Comparison of ENCODE assay signal across 8 cellular contexts in genomic region chr1:121283587-121284180, GRCh38.
DNase-seq lines count a peak whose midpoint lies in the region; ATAC-seq, FAIRE-seq and TF ChIP-seq lines count a peak whose summit lies in the region.
"Not testable (repeated sequence)": the region's sequence is repeated elsewhere in the genome, so short reads cannot be mapped to it uniquely, and the experiment has no call there.

No MANE protein-coding gene starts in this region.

- H2AFZ ChIP-seq in Karpas-422 (ENCODE audit: low read length); mammary epithelial cell (ENCODE audit: low read depth, low read length); HepG2 (ENCODE audit: low read length): not testable (repeated sequence)

- not testable (repeated sequence) for H3K9me3 ChIP-seq in Karpas-422 (ENCODE audit: low read length); mammary epithelial cell (replicated peaks; ENCODE audit: insufficient read depth, low read length); HepG2 (ENCODE audit: low read length); upper lobe of right lung

- not testable (repeated sequence) for TF ChIP-seq EP300 in HepG2 (IDR thresholded peaks at IDR 0.05; ENCODE audit: low read depth in 2 of 2, low read length in 2 of 2); HepG2 (CRISPR knock-in tag; IDR thresholded peaks at IDR 0.05; ENCODE audit: borderline replicate concordance)

- ATAC-seq in SK-N-SH treated with all-trans-retinoic acid at 6 μM for 48 hours: peak; percentile 65
- peak; percentile 52 for ATAC-seq in esophagus mucosa
- ATAC-seq in HepG2: peak; percentile 18; the same call in 1 of the 3 replicates
- peak; percentile 12 for ATAC-seq in upper lobe of right lung

- H3K9me2 ChIP-seq in Karpas-422 (replicated peaks; ENCODE audit: insufficient read depth, low read length): not testable (repeated sequence)

- intact Hi-C loops in mammary epithelial cell (cut with micrococcal nuclease); HepG2 (cut with micrococcal nuclease; ENCODE audit: unreplicated experiment); upper lobe of right lung (cut with DNase I): not testable (repeated sequence)

- H3K79me2 ChIP-seq in Karpas-422 (ENCODE audit: low read length); mammary epithelial cell (ENCODE audit: insufficient read depth, low read length); HepG2 (ENCODE audit: insufficient read depth, low read length): not testable (repeated sequence)

- not testable (repeated sequence) for TF ChIP-seq RAD21 in HepG2 (CRISPR knock-in tag; IDR thresholded peaks at IDR 0.05)

- not testable (repeated sequence) for TF ChIP-seq POLR2A in HepG2 (IDR thresholded peaks at IDR 0.05; ENCODE audit: insufficient read depth in 1 of 2, low read depth in 2 of 2, low read length in 2 of 2)

- TF ChIP-seq CTCF in mammary epithelial cell (conservative IDR thresholded peaks at IDR 0.05 in 1 of 2, IDR thresholded peaks at IDR 0.05 in 1 of 2; ENCODE audit: extremely low read depth in 1 of 2, insufficient read depth in 1 of 2, low read depth in 1 of 2, low read length in 2 of 2); fibroblast of the aortic adventitia (IDR thresholded peaks at IDR 0.05; ENCODE audit: insufficient read depth, low read length); HepG2 (CRISPR knock-in tag; IDR thresholded peaks at IDR 0.05); upper lobe of right lung (IDR thresholded peaks at IDR 0.05): not testable (repeated sequence)

- not testable (repeated sequence) for H3K4me1 ChIP-seq in Karpas-422 (ENCODE audit: low read length); mammary epithelial cell (ENCODE audit: insufficient read depth, low read length); HepG2 (ENCODE audit: insufficient read depth, low read length); upper lobe of right lung

- CTCF ChIA-PET in mammary epithelial cell (lab: Charles Lee; ENCODE audit: low non-redundant PET); HepG2 (lab: Yijun Ruan, JAX; ENCODE audit: low intra/inter-chr PET ratio, low total read pairs): not testable (repeated sequence)

- H3K4me3 ChIP-seq in Karpas-422 (ENCODE audit: low read length); mammary epithelial cell (replicated peaks in 1 of 3; ENCODE audit: insufficient read depth in 1 of 3, low read depth in 2 of 3, low read length in 3 of 3); fibroblast of the aortic adventitia (ENCODE audit: low read depth, low read length); HepG2 (replicated peaks in 1 of 3; ENCODE audit: insufficient read depth in 1 of 3, low read depth in 2 of 3, low read length in 3 of 3); upper lobe of right lung: not testable (repeated sequence)

- not testable (repeated sequence) for H3K9ac ChIP-seq in Karpas-422 (ENCODE audit: low read length); mammary epithelial cell (ENCODE audit: insufficient read depth, low read length); HepG2 (ENCODE audit: insufficient read depth, low read depth, low read length)

- H3K27me3 ChIP-seq in Karpas-422 (ENCODE audit: low read length); mammary epithelial cell (ENCODE audit: insufficient read depth, low read length); HepG2 (ENCODE audit: control insufficient read depth in 1 of 2, insufficient read depth in 2 of 2, low read length in 2 of 2); upper lobe of right lung: not testable (repeated sequence)

- in situ Hi-C loops in mammary epithelial cell (cut with MboI; ENCODE audit: low sequenced_read_pairs in 2 of 2); HepG2 (cut with HindIII; ENCODE audit: extremely low pct_ligation_motif_present, low pct_unique_long_range_greater_than_20kb): not testable (repeated sequence)

- dilution Hi-C loops in mammary epithelial cell (cut with HindIII; ENCODE audit: low sequenced_read_pairs): not testable (repeated sequence)

- DNase-seq in EL: peak; percentile 22
- peak; percentile 39 for DNase-seq in Karpas-422
- DNase-seq in mammary epithelial cell: peak; percentile 26
- peak; percentile 63 for DNase-seq in fibroblast of the aortic adventitia (ENCODE audit: low read depth)
- DNase-seq in HepG2 (ENCODE audit: low spot score); upper lobe of right lung: not testable (repeated sequence)

- POLR2A ChIA-PET in HepG2 (lab: Yijun Ruan, JAX): not testable (repeated sequence)

- not testable (repeated sequence) for H4K20me1 ChIP-seq in Karpas-422 (ENCODE audit: insufficient read depth, low read depth, low read length); mammary epithelial cell (ENCODE audit: insufficient read depth, low read length); HepG2 (ENCODE audit: insufficient read depth, low read length)

- H3K36me3 ChIP-seq in Karpas-422 (ENCODE audit: insufficient read depth, low read length); mammary epithelial cell (ENCODE audit: insufficient read depth, low read length); HepG2 (replicated peaks in 1 of 2; ENCODE audit: control insufficient read depth in 1 of 2, insufficient read depth in 2 of 2, low read length in 2 of 2); upper lobe of right lung: not testable (repeated sequence)

- FAIRE-seq in HepG2 (lab: Jason Lieb, UNC): not testable (repeated sequence)

- BruUV-seq in mammary epithelial cell (replicated peaks; lab: Mats Ljungman, UMichigan); HepG2 (replicated peaks; lab: Mats Ljungman, UMichigan): not testable (repeated sequence)

- H3K27ac ChIP-seq in Karpas-422 (ENCODE audit: low read length); mammary epithelial cell (ENCODE audit: insufficient read depth, low read depth, low read length); HepG2 (ENCODE audit: extremely low read length, insufficient read depth, low read length); upper lobe of right lung: not testable (repeated sequence)

- not testable (repeated sequence) for H3K4me2 ChIP-seq in Karpas-422 (ENCODE audit: low read depth, low read length, poor library complexity, severe bottlenecking); mammary epithelial cell (ENCODE audit: insufficient read depth, low read depth, low read length); HepG2 (ENCODE audit: low read depth, low read length)

Comparison
In these comparisons a context has a peak if more than half of its experiments do, and no peak if none do; other contexts are left out.
1. ATAC-seq: peak in every context shown above with its lines; median percentile 65 in SK-N-SH treated with all-trans-retinoic acid at 6 μM for 48 hours; 52 in esophagus mucosa; 18 in HepG2; 12 in upper lobe of right lung.